19 cellular contexts compared by ENCODE assay signal in genomic region chr5:168917947-168918600, GRCh38.
"Had no signal": no experiment of that assay in that cellular context is flagged by ENCODE, and none has a peak within 500 bp of the region (broad histone marks: within the 10 kb centered on the region; RNA-seq: fewer than 3 reads in every experiment).

No MANE protein-coding gene starts in this region.

- H3K36me3 ChIP-seq: gastrocnemius medialis, neutrophil, right atrium auricular region, sigmoid colon, stomach, thoracic aorta, transverse colon had no signal

- H3K4me3 Mint-ChIP-seq: naive thymus-derived CD4-positive, alpha-beta T cell had no signal

- ATAC-seq: esophagus mucosa; gastrocnemius medialis; left lobe of liver; naive thymus-derived CD4-positive, alpha-beta T cell had no signal

- DNase-seq: cortex of kidney; effector memory CD4-positive, alpha-beta T cell; gastrocnemius medialis; islet precursor cell; mammary epithelial cell; naive thymus-derived CD4-positive, alpha-beta T cell; posterior cingulate gyrus; sigmoid colon; stimulated activated CD4-positive, alpha-beta T cell treated with anti-CD3 and anti-CD28 coated beads, Interleukin-12 subunit alpha, Interleukin-12 subunit beta, amount 100 ng/mL, for 4 hours; stimulated activated naive CD4-positive, alpha-beta T cell; stomach; substantia nigra; transverse colon had no signal

- H3K27ac ChIP-seq: gastrocnemius medialis, neutrophil, thoracic aorta, transverse colon had no signal

- H3K9me3 ChIP-seq: gastrocnemius medialis, neutrophil, right atrium auricular region, sigmoid colon, stomach, thoracic aorta, transverse colon had no signal

- H3K36me3 Mint-ChIP-seq: naive thymus-derived CD4-positive, alpha-beta T cell had no signal

- H3K27me3 ChIP-seq: right atrium auricular region, sigmoid colon had no signal

- H3K4me1 ChIP-seq: transverse colon had no signal

- H3K4me3 ChIP-seq: gastrocnemius medialis, right atrium auricular region, sigmoid colon, skin epidermis, stomach, thoracic aorta, transverse colon had no signal

- H3K27ac Mint-ChIP-seq: naive thymus-derived CD4-positive, alpha-beta T cell had no signal
